Comparison of ENCODE assay signal across 8 cellular contexts in genomic region chr10:71319042-71319799, GRCh38. TPM values are rescaled to one million over a fixed set of nuclear protein-coding genes. Genes with fewer than 3 reads are reported as not detected.
A peak's percentile ranks its signal among the peaks of the same experiment; 100 is the strongest.
DNase-seq lines count a peak whose midpoint lies in the region; ATAC-seq and TF ChIP-seq lines count a peak whose summit lies in the region.

Gene SLC29A3 (plus strand): TSS chr10:71319259. CDS start chr10:71319310, 51 bp downstream.

- peak; percentile 64 to 88 (median 77) for DNase-seq in CD8-positive, alpha-beta memory T cell
- DNase-seq in HT-29 (ENCODE audit: low spot score) (peak; percentile 81), activated T-cell treated with anti-CD3 and anti-CD28 coated beads for 48 hours (ENCODE audit: low read depth) (peak; percentile 86)
- peak; percentile 61 to 62 for DNase-seq in stimulated activated CD8-positive, alpha-beta memory T cell treated with anti-CD3 and anti-CD28 coated beads, Interleukin-7, amount 100 ng/mL, for 1 hour (ENCODE audit: low read depth in 2 of 2)

- H3K27ac Mint-ChIP-seq in CD8-positive, alpha-beta memory T cell, result peak within 1 kb of the TSS; percentile 29 to 98 (median 86)

- peak within 1 kb of the TSS; percentile 59 for H3K27ac ChIP-seq in CD8-positive, alpha-beta memory T cell (ENCODE audit: low read depth, low read length)
- peak within 1 kb of the TSS; percentile 39; the same call in 1 of the 2 replicates for H3K27ac ChIP-seq in OCI-LY3 (ENCODE audit: low read length)
- peak within 1 kb of the TSS; percentile 84 for H3K27ac ChIP-seq in muscle layer of colon (ENCODE audit: low read depth, low read length)

- H3K27me3 Mint-ChIP-seq in CD8-positive, alpha-beta memory T cell, result no peaks in the 10 kb centered on the region

- H3K4me1 ChIP-seq in CD8-positive, alpha-beta memory T cell (ENCODE audit: insufficient read depth, low read length), result peaks cover 18% of the 10 kb centered on the region
- H3K4me1 ChIP-seq in OCI-LY3 (ENCODE audit: low read length) (peaks cover 19% of the 10 kb centered on the region), muscle layer of colon (ENCODE audit: insufficient read depth, low read length) (peaks cover 17% of the 10 kb centered on the region)

- peaks cover 8% of the 10 kb centered on the region for H3K79me2 ChIP-seq in OCI-LY3 (ENCODE audit: low read length)

- H4K20me1 ChIP-seq in OCI-LY3 (ENCODE audit: insufficient read depth, low read length), result no peaks in the 10 kb centered on the region

- TF ChIP-seq CTCF in OCI-LY3 (IDR thresholded peaks at IDR 0.05; ENCODE audit: low read depth, low read length), result peak; percentile 69

- ATAC-seq in GM19397 (IDR thresholded peaks at IDR 0.05; ENCODE audit: unreplicated experiment), result peak; percentile 74
- ATAC-seq in esophagus mucosa, result peak; percentile 77

- peak within 1 kb of the TSS; percentile 65 for H3K4me3 ChIP-seq in CD8-positive, alpha-beta memory T cell (ENCODE audit: low read length)
- peak within 1 kb of the TSS; percentile 96 for H3K4me3 ChIP-seq in OCI-LY3 (ENCODE audit: low read length)
- peak within 1 kb of the TSS; percentile 57 to 79 for H3K4me3 ChIP-seq in muscle layer of colon (ENCODE audit: low read depth in 1 of 2, low read length in 2 of 2)

- H3K36me3 ChIP-seq in CD8-positive, alpha-beta memory T cell (ENCODE audit: insufficient read depth, low read length), result no peaks in the 10 kb centered on the region
- peaks cover 10% of the 10 kb centered on the region for H3K36me3 ChIP-seq in OCI-LY3 (replicated peaks; ENCODE audit: low read depth, low read length)
- peaks cover 14% of the 10 kb centered on the region for H3K36me3 ChIP-seq in muscle layer of colon (ENCODE audit: insufficient read depth, low read length)

- peak within 1 kb of the TSS; percentile 36; the same call in 1 of the 2 replicates for H2AFZ ChIP-seq in OCI-LY3 (ENCODE audit: low read depth, low read length)

- H3K4me1 Mint-ChIP-seq in CD8-positive, alpha-beta memory T cell, result peaks cover 37 to 54% (median 39%) of the 10 kb centered on the region in 3 donors

- H3K9me3 Mint-ChIP-seq in CD8-positive, alpha-beta memory T cell, result no peaks in the 10 kb centered on the region

- H3K36me3 Mint-ChIP-seq in CD8-positive, alpha-beta memory T cell, result peaks cover 7 to 18% (median 9%) of the 10 kb centered on the region in 3 donors

- H3K9ac ChIP-seq in OCI-LY3 (ENCODE audit: low read length), result peak within 1 kb of the TSS; percentile 90
- peak within 1 kb of the TSS; percentile 46 for H3K9ac ChIP-seq in muscle layer of colon (ENCODE audit: low read length)

- POLR2A ChIA-PET in CD8-positive, alpha-beta memory T cell (lab: Charles Lee), result interaction anchor here (0.6 to 0.8 kb wide), 3 partner anchors 407 to 485 kb away, joined by 5 to 7 read pairs (median 6); no protein-coding TSS in a partner anchor

- H3K27me3 ChIP-seq in CD8-positive, alpha-beta memory T cell (ENCODE audit: insufficient read depth, low read length, poor library complexity, severe bottlenecking), result no peaks in the 10 kb centered on the region
- H3K27me3 ChIP-seq in OCI-LY3 (ENCODE audit: low read depth, low read length) (no peaks in the 10 kb centered on the region), muscle layer of colon (ENCODE audit: control insufficient read depth in 1 of 2, insufficient read depth in 2 of 2, low read length in 2 of 2) (no peaks in the 10 kb centered on the region)

- H3K9me3 ChIP-seq in CD8-positive, alpha-beta memory T cell (ENCODE audit: low read length), result no peaks in the 10 kb centered on the region
- H3K9me3 ChIP-seq in OCI-LY3 (ENCODE audit: insufficient read depth, low read length), result no peaks in the 10 kb centered on the region
- H3K9me3 ChIP-seq in muscle layer of colon (ENCODE audit: low read length), result no peaks in the 10 kb centered on the region

- CTCF ChIA-PET in CD8-positive, alpha-beta memory T cell (lab: Charles Lee), result interaction anchor here (0.5 to 8.9 kb wide), 18 partner anchors 9 to 493 kb away, joined by 3 to 117 read pairs (median 5); no protein-coding TSS in a partner anchor

- H3K4me2 ChIP-seq in OCI-LY3 (ENCODE audit: low read length), result peak within 1 kb of the TSS; percentile 94

- peak within 1 kb of the TSS; percentile 88 to 97 (median 95) for H3K4me3 Mint-ChIP-seq in CD8-positive, alpha-beta memory T cell

RNA-seq across cellular contexts. Expression of gene SLC29A3, which starts in this region (rescaled TPM):
- 1 to 10 TPM; 6.0 to 8.2 TPM for total RNA-seq in CD8-positive, alpha-beta memory T cell
- polyA plus RNA-seq in CD8-positive, alpha-beta memory T cell, result 11.0 TPM
- total RNA-seq in HT-29 (2014; rRNA removed; shearing (Covaris generic)), result 4.1 and 4.4 TPM in 2 replicates
- 0.92 TPM for total RNA-seq in esophagus mucosa

Comparison
In these comparisons a context has a peak if more than half of its experiments do, and no peak if none do; other contexts are left out.
1. Peak in every context shown above with its lines: DNase-seq, ATAC-seq, H3K4me3 ChIP-seq and H3K27ac ChIP-seq.
2. Peak in ATAC-seq in esophagus mucosa; RNA of the gene not detected or under 1 TPM.